In genomic region chr16:71567931-71568330, GRCh38 we compare ENCODE assay signal across 21 cellular contexts. TPM values are rescaled to one million over a fixed set of nuclear protein-coding genes. Genes with fewer than 3 reads are reported as not detected.
DNase-seq lines count a peak whose midpoint lies in the region; ATAC-seq and TF ChIP-seq lines count a peak whose summit lies in the region.
"Had no signal": no experiment of that assay in that cellular context is flagged by ENCODE, and none has a peak within 500 bp of the region (broad histone marks: within the 10 kb centered on the region; RNA-seq: fewer than 3 reads in every experiment).

No MANE protein-coding gene starts in this region.

- peaks cover 0 to 37% (median 11%) of the 10 kb centered on the region in 4 donors for H3K4me1 ChIP-seq in right lobe of liver
- peaks cover 11% of the 10 kb centered on the region for H3K4me1 ChIP-seq in upper lobe of right lung

- no peaks in the 10 kb centered on the region for H3K9me3 Mint-ChIP-seq in IgD-negative memory B cell

- H3K27ac ChIP-seq in right lobe of liver (peak overlapping the region; percentile 72 to 100 (median 98)), upper lobe of right lung (peak overlapping the region; percentile 30)
- H3K27ac ChIP-seq: A549 had no signal

- H3K4me3 ChIP-seq in right lobe of liver (peak overlapping the region in 1 of 3 donors; percentile 8), upper lobe of right lung (no peak overlapping the region)
- H3K4me3 ChIP-seq: A549, GM23338 had no signal

- 65% methylated on average over 3 of the region's 8 CpGs for WGBS in right lobe of liver (ENCODE audit: insufficient coverage, low coverage, low lambda C conversion rate, missing lambda C conversion rate)

- H3K36me3 ChIP-seq in right lobe of liver (peaks cover 0 to 57% (median 26%) of the 10 kb centered on the region in 4 donors), upper lobe of right lung (no peaks in the 10 kb centered on the region)

- TF ChIP-seq CTCF in right lobe of liver (IDR thresholded peaks at IDR 0.05) (no peak), upper lobe of right lung (IDR thresholded peaks at IDR 0.05) (no peak)

- H3K4me1 Mint-ChIP-seq in IgD-negative memory B cell, result peaks cover 21 to 28% (median 26%) of the 10 kb centered on the region in 3 donors

- no peaks in the 10 kb centered on the region for H3K27me3 ChIP-seq in right lobe of liver
- H3K27me3 ChIP-seq in upper lobe of right lung, result no peaks in the 10 kb centered on the region

- no peaks in the 10 kb centered on the region for H3K36me3 Mint-ChIP-seq in IgD-negative memory B cell

- no peak for DNase-seq in left lobe of liver (ENCODE audit: low spot score)
- DNase-seq in right lobe of liver, result peak in 1 of 3 donors; percentile 62
- DNase-seq in upper lobe of right lung, result no peak
- DNase-seq in occipital lobe (lab: John Stamatoyannopoulos, UW), result no peak
- DNase-seq in NOMO-1 treated with dmso at 0.1 percent for 144 hours (lab: John Stamatoyannopoulos, UW; ENCODE audit: unreplicated experiment), result no peak
- DNase-seq: 8988T; ACHN; AML-193; C1 segment of cervical spinal cord; Calu3; CD4-positive, alpha-beta memory T cell; COR-L47; DND-41; H9 had no signal

- peak overlapping the region in 1 of 4 donors; percentile 61 for H3K4me3 Mint-ChIP-seq in IgD-negative memory B cell
- H3K4me3 Mint-ChIP-seq: GM23338, H9 had no signal

- H3K27ac Mint-ChIP-seq in IgD-negative memory B cell, result peak overlapping the region in 2 of 3 donors; percentile 17 to 37
- H3K27ac Mint-ChIP-seq: CD4-positive, alpha-beta memory T cell; GM23338; H9 had no signal

- intact Hi-C loops in right lobe of liver (cut with DNase I), result no loop called here
- intact Hi-C loops in upper lobe of right lung (cut with DNase I), result no loop called here

- peak; percentile 58 for TF ChIP-seq POLR2A in right lobe of liver (IDR thresholded peaks at IDR 0.05)

- peak; percentile 2 for ATAC-seq in left lobe of liver
- peak in 1 of 4 donors; percentile 0 for ATAC-seq in right lobe of liver
- no peak for ATAC-seq in upper lobe of right lung
- no peak for ATAC-seq in GM19395 (IDR thresholded peaks at IDR 0.05; ENCODE audit: unreplicated experiment)
- ATAC-seq: A549, GM23338, HCT116 had no signal

- H3K27me3 Mint-ChIP-seq in IgD-negative memory B cell, result peaks cover 1% of the 10 kb centered on the region

- H3K9me3 ChIP-seq in right lobe of liver, result no peaks in the 10 kb centered on the region
- no peaks in the 10 kb centered on the region for H3K9me3 ChIP-seq in upper lobe of right lung

RNA-seq across cellular contexts. Expression of gene TAT, which starts 9.0 kb away (rescaled TPM):
- not detected for polyA plus RNA-seq in IgD-negative memory B cell
- 2,689 TPM for total RNA-seq in left lobe of liver
- total RNA-seq in right lobe of liver, result 1,000 to 10,000 TPM in 5 of 6 experiments, 100 to 1,000 TPM in 1; 109 to 3,026 (median 1,168) TPM
- total RNA-seq in upper lobe of right lung, result not detected
- total RNA-seq in occipital lobe, result 0.31 TPM
- total RNA-seq: Calu3; CD4-positive, alpha-beta memory T cell; GM23338; H4; H9 had no signal
- polyA plus RNA-seq: BJ; CD4-positive, alpha-beta memory T cell had no signal

RNA-seq across cellular contexts. Expression of gene CHST4, which starts 41.7 kb away (rescaled TPM):
- polyA plus RNA-seq in IgD-negative memory B cell, result not detected
- 3.9 TPM for total RNA-seq in left lobe of liver
- 1 to 10 TPM; 2.0 to 6.5 (median 3.1) TPM for total RNA-seq in right lobe of liver
- total RNA-seq in upper lobe of right lung, result 0.38 TPM
- total RNA-seq in occipital lobe, result not detected
- total RNA-seq: CD4-positive, alpha-beta memory T cell had no signal
- polyA plus RNA-seq: BJ; CD4-positive, alpha-beta memory T cell had no signal

RNA-seq across cellular contexts. Expression of gene MARVELD3, which starts 58.1 kb away (rescaled TPM):
- polyA plus RNA-seq in IgD-negative memory B cell, result not detected
- total RNA-seq in left lobe of liver, result 6.0 TPM
- 1 to 10 TPM; 4.4 to 9.2 (median 5.6) TPM for total RNA-seq in right lobe of liver
- 6.9 TPM for total RNA-seq in upper lobe of right lung
- 0.47 TPM for total RNA-seq in occipital lobe
- total RNA-seq: CD4-positive, alpha-beta memory T cell; H4 had no signal
- polyA plus RNA-seq: BJ; CD4-positive, alpha-beta memory T cell had no signal

Comparison
In these comparisons a context has a peak if more than half of its experiments do, and no peak if none do; other contexts are left out.
1. RNA of gene TAT, which starts 9.0 kb away (total RNA-seq): 2,689 TPM in left lobe of liver (single experiment) and 109 to 3,026 TPM in right lobe of liver; 0.31 TPM in occipital lobe (single experiment) and not detected in upper lobe of right lung (single experiment); every median in the first group is over 10 times any median in the second.